ENCODE assay signal across 27 cellular contexts in the genomic region with DNA sequence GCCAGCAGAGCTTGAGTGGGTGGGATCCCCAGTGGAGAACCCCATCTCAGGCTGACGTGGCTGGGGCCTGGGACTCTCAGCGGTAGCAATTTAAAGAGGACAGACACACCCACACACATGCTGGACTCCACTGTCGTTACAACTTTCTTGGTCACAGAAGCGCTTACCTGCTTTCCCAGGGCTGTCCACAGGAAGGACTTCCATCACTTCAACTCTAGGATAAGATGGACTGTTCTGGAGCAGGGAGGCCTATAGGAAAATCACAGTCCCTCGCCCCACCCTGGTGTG. TPM values are rescaled to one million over a fixed set of nuclear protein-coding genes. Genes with fewer than 3 reads are reported as not detected.
DNase-seq lines count a peak whose midpoint lies in the region; ATAC-seq and TF ChIP-seq lines count a peak whose summit lies in the region.
"Had no signal": no experiment of that assay in that cellular context is flagged by ENCODE, and none has a peak within 500 bp of the region (broad histone marks: within the 10 kb centered on the region; RNA-seq: fewer than 3 reads in every experiment).

No MANE protein-coding gene starts in this region.

- intact Hi-C loops in IMR-90 (cut with micrococcal nuclease), result loop anchor here (10.0 kb wide), 1 partner anchor 404 kb away; a partner anchor contains a TSS

- H2AFZ ChIP-seq in SK-N-SH (ENCODE audit: low read depth) (no peak overlapping the region), IMR-90 (replicated peaks; ENCODE audit: low read length, poor library complexity) (no peak overlapping the region), smooth muscle cell (ENCODE audit: low read depth) (no peak overlapping the region)

- CTCF ChIA-PET in SK-N-SH (lab: Yijun Ruan, JAX), result interaction anchor here (0.8 to 10.6 kb wide), 10 partner anchors 12 to 315 kb away, joined by 3 to 107 read pairs (median 12); no protein-coding TSS in a partner anchor
- CTCF ChIA-PET in IMR-90 (lab: Yijun Ruan, JAX), result no interaction called here

- no peak for TF ChIP-seq EP300 in SK-N-SH (IDR thresholded peaks at IDR 0.05; ENCODE audit: borderline replicate concordance in 1 of 2, low read depth in 1 of 2, low read length in 1 of 2)

- H4K20me1 ChIP-seq in SK-N-SH (ENCODE audit: insufficient read depth), result peaks cover 86% of the 10 kb centered on the region
- peaks cover 52% of the 10 kb centered on the region; the same call in 1 of the 2 replicates for H4K20me1 ChIP-seq in IMR-90 (ENCODE audit: insufficient read depth, low read length)
- H4K20me1 ChIP-seq in smooth muscle cell (ENCODE audit: low read depth), result peaks cover 100% of the 10 kb centered on the region

- H3K23ac ChIP-seq in IMR-90 (ENCODE audit: low read depth, low read length), result no peak overlapping the region

- H3K4me2 ChIP-seq in SK-N-SH (peak overlapping the region; percentile 96; the same call in 1 of the 2 replicates), IMR-90 (ENCODE audit: low read depth, low read length) (no peak overlapping the region), smooth muscle cell (peak overlapping the region; percentile 94)

- H2BK15ac ChIP-seq in IMR-90 (ENCODE audit: low read depth, low read length), result no peak overlapping the region

- WGBS in SK-N-SH (ENCODE audit: low lambda C conversion rate), result 100% methylated on average over 1 of the region's 5 CpGs
- no CpG with 5 or more reads among the region's 5 CpGs for WGBS in IMR-90 (ENCODE audit: extremely low coverage in 2 of 2, insufficient read length in 1 of 2), 2 experiments
- 42% methylated on average over 5 of the region's 5 CpGs for WGBS in smooth muscle cell (ENCODE audit: low lambda C conversion rate)

- peaks cover 17% of the 10 kb centered on the region; the same call in 1 of the 2 replicates for H3K9me1 ChIP-seq in IMR-90 (ENCODE audit: insufficient read depth, low read length)

- H3K4me3 ChIP-seq in SK-N-SH (ENCODE audit: low read depth in 2 of 2, low read length in 1 of 2) (no peak overlapping the region), IMR-90 (ENCODE audit: insufficient read depth, low read depth, low read length) (no peak overlapping the region), right atrium auricular region (no peak overlapping the region), smooth muscle cell (no peak overlapping the region)
- H3K4me3 ChIP-seq: lower lobe of right lung, right lobe of liver, vagina had no signal

- no peak overlapping the region for H2BK120ac ChIP-seq in IMR-90 (ENCODE audit: low read depth, low read length)

- ATAC-seq in SK-N-SH treated with all-trans-retinoic acid at 6 μM for 48 hours, result no peak
- no peak for ATAC-seq in IMR-90 (ENCODE audit: low read depth)
- ATAC-seq: activated naive CD8-positive, alpha-beta T cell treated with anti-CD3 and anti-CD28 coated beads, Interleukin-2, amount 50 U/mL, for 24 hours; right lobe of liver; stimulated activated effector memory CD8-positive, alpha-beta T cell treated with anti-CD3 and anti-CD28 coated beads, Interleukin-12 subunit alpha, Interleukin-12 subunit beta, amount 100 ng/mL, for 72 hours had no signal

- TF ChIP-seq POLR2A in IMR-90 (IDR thresholded peaks at IDR 0.05; ENCODE audit: low read depth, low read length), result no peak

- H3F3A ChIP-seq in SK-N-SH (replicated peaks; ENCODE audit: insufficient read depth) (peaks cover 10% of the 10 kb centered on the region), smooth muscle cell (ENCODE audit: low read depth) (peaks cover 50% of the 10 kb centered on the region)

- in situ Hi-C loops in IMR-90 (cut with MboI; ENCODE audit: low sequenced_read_pairs), result no loop called here

- POLR2A ChIA-PET in SK-N-SH (lab: Yijun Ruan, JAX), result interaction anchor here (0.8 to 3.7 kb wide), 3 partner anchors 16 to 316 kb away, joined by 3 to 15 read pairs (median 3); no protein-coding TSS in a partner anchor
- POLR2A ChIA-PET in IMR-90 (lab: Charles Lee; ENCODE audit: unreplicated experiment), result no interaction called here

- H3K36me3 ChIP-seq in SK-N-SH (replicated peaks in 1 of 2; ENCODE audit: control insufficient read depth in 1 of 2, insufficient read depth in 2 of 2, low read length in 1 of 2) (no peaks in the 10 kb centered on the region), IMR-90 (ENCODE audit: control insufficient read depth, insufficient read depth, low read length) (no peaks in the 10 kb centered on the region), right atrium auricular region (no peaks in the 10 kb centered on the region), smooth muscle cell (ENCODE audit: low read depth) (no peaks in the 10 kb centered on the region)
- H3K36me3 ChIP-seq: lower lobe of right lung, right lobe of liver, vagina had no signal

- H3K79me1 ChIP-seq in IMR-90 (ENCODE audit: low read depth in 1 of 2, low read length in 2 of 2), result peaks cover 24 to 58% of the 10 kb centered on the region in 2 experiments; a peak in 3 of 4 replicates

- H3K4ac ChIP-seq in IMR-90 (ENCODE audit: low read depth, low read length), result no peak overlapping the region

- no peak overlapping the region for H3K18ac ChIP-seq in IMR-90 (ENCODE audit: low read depth, low read length)

- H4K91ac ChIP-seq in IMR-90 (ENCODE audit: insufficient read depth, low read depth, low read length), result no peak overlapping the region

- BruUV-seq in IMR-90 (replicated peaks; lab: Mats Ljungman, UMichigan), result no TSS peak

- H3K4me1 ChIP-seq in SK-N-SH (ENCODE audit: control insufficient read depth in 1 of 2, insufficient read depth in 2 of 2, low read depth in 1 of 2, low read length in 1 of 2) (peaks cover 62 to 84% of the 10 kb centered on the region in 2 experiments), IMR-90 (ENCODE audit: control insufficient read depth, insufficient read depth, low read length) (peaks cover 24% of the 10 kb centered on the region), right atrium auricular region (peaks cover 0 to 82% of the 10 kb centered on the region in 2 donors), smooth muscle cell (ENCODE audit: low read depth) (peaks cover 59% of the 10 kb centered on the region)
- H3K4me1 ChIP-seq: right lobe of liver had no signal

- H2BK20ac ChIP-seq in IMR-90 (ENCODE audit: low read depth, low read length), result no peak overlapping the region

- H2AK9ac ChIP-seq in IMR-90 (replicated peaks; ENCODE audit: low read depth, low read length, poor library complexity), result peak overlapping the region; percentile 30

- no peak overlapping the region for H3K56ac ChIP-seq in IMR-90 (ENCODE audit: extremely low read depth, insufficient read depth, low read length)

- dilution Hi-C loops in IMR-90 (cut with HindIII; ENCODE audit: low sequenced_read_pairs, unreplicated experiment), result no loop called here

- H4K8ac ChIP-seq in IMR-90 (ENCODE audit: low read depth in 2 of 2, low read length in 2 of 2), result no peak overlapping the region

- H3K9me2 ChIP-seq in SK-N-SH, result no peaks in the 10 kb centered on the region

- no peak overlapping the region for H2BK5ac ChIP-seq in IMR-90 (ENCODE audit: low read depth, low read length, poor library complexity, severe bottlenecking)

- TF ChIP-seq CTCF in SK-N-SH (IDR thresholded peaks at IDR 0.05) (no peak), IMR-90 (conservative IDR thresholded peaks at IDR 0.05; ENCODE audit: low read depth, low read length) (no peak), right atrium auricular region (IDR thresholded peaks at IDR 0.05) (no peak), smooth muscle cell (IDR thresholded peaks at IDR 0.05; ENCODE audit: borderline replicate concordance, insufficient read depth, poor library complexity, severe bottlenecking) (no peak)

- H3K9me3 ChIP-seq in SK-N-SH (no peaks in the 10 kb centered on the region), IMR-90 (ENCODE audit: control insufficient read depth, insufficient read depth, low read length) (no peaks in the 10 kb centered on the region), right atrium auricular region (no peaks in the 10 kb centered on the region), smooth muscle cell (replicated peaks; ENCODE audit: low read depth) (no peaks in the 10 kb centered on the region)
- H3K9me3 ChIP-seq: lower lobe of right lung, right lobe of liver, vagina had no signal

- no peak overlapping the region for H3K14ac ChIP-seq in IMR-90 (replicated peaks; ENCODE audit: low read depth, low read length)

- H2AK5ac ChIP-seq in IMR-90 (ENCODE audit: low read depth, low read length), result no peak overlapping the region; the same call in 1 of the 2 replicates

- H3K27me3 ChIP-seq in SK-N-SH (ENCODE audit: insufficient read depth) (no peaks in the 10 kb centered on the region), IMR-90 (ENCODE audit: control insufficient read depth, insufficient read depth, low read length) (no peaks in the 10 kb centered on the region), right atrium auricular region (no peaks in the 10 kb centered on the region), smooth muscle cell (ENCODE audit: low read depth) (no peaks in the 10 kb centered on the region)
- H3K27me3 ChIP-seq: right lobe of liver, vagina had no signal

- H3K79me2 ChIP-seq in SK-N-SH (ENCODE audit: insufficient read depth) (peaks cover 100% of the 10 kb centered on the region), smooth muscle cell (ENCODE audit: low read depth) (peaks cover 99% of the 10 kb centered on the region)

- no peak for DNase-seq in SK-N-SH
- DNase-seq in IMR-90, result no peak
- DNase-seq in right atrium auricular region (ENCODE audit: low spot score), result no peak
- DNase-seq in smooth muscle cell (lab: John Stamatoyannopoulos, UW; ENCODE audit: unreplicated experiment), result no peak
- DNase-seq in D341Med (ENCODE audit: low spot score), result no peak
- DNase-seq in NCI-H187 (lab: John Stamatoyannopoulos, UW), result no peak
- no peak for DNase-seq in HCEC 1CT
- DNase-seq: activated CD8-positive, alpha-beta T cell treated with anti-CD3 and anti-CD28 coated beads for 36 hours; activated gamma-delta T cell; activated naive CD8-positive, alpha-beta T cell treated with anti-CD3 and anti-CD28 coated beads, Interleukin-2, amount 50 U/mL, for 24 hours; Calu3; cerebellar nuclear complex; DND-41; GOT3; kidney; lower lobe of right lung; NCI-H1105 treated with DMSO at 0.1 percent for 48 hours; NCI-H2081; NCI-H2227 treated with DMSO at 0.1 percent for 48 hours; stimulated activated CD4-positive, alpha-beta T cell treated with anti-CD3 and anti-CD28 coated beads, Interleukin-12 subunit alpha, Interleukin-12 subunit beta, amount 100 ng/mL, for 4 hours; stimulated activated CD4-positive, alpha-beta T cell treated with anti-CD3 and anti-CD28 coated beads, Interleukin-4, amount 100 ng/mL, for 24 hours; T-helper 2 cell had no signal

- H3K27ac ChIP-seq in SK-N-SH (ENCODE audit: low read depth in 2 of 2, low read length in 1 of 2), result peak overlapping the region; percentile 90 to 91; a peak in 2 of 4 replicates
- no peak overlapping the region for H3K27ac ChIP-seq in IMR-90 (ENCODE audit: insufficient read depth, low read length)
- H3K27ac ChIP-seq in right atrium auricular region, result peak overlapping the region; percentile 80 to 83
- peak overlapping the region; percentile 91 for H3K27ac ChIP-seq in smooth muscle cell (ENCODE audit: low read depth)
- H3K27ac ChIP-seq: 22Rv1, lower lobe of right lung, right lobe of liver, vagina had no signal

- H3K9ac ChIP-seq in SK-N-SH, result no peak overlapping the region; the same call in 1 of the 2 replicates
- H3K9ac ChIP-seq in IMR-90 (ENCODE audit: low read depth, low read length), result no peak overlapping the region
- no peak overlapping the region for H3K9ac ChIP-seq in smooth muscle cell (ENCODE audit: low read depth)

- H4K5ac ChIP-seq in IMR-90 (ENCODE audit: low read depth, low read length), result no peak overlapping the region

- TF ChIP-seq RAD21 in SK-N-SH (IDR thresholded peaks at IDR 0.05; ENCODE audit: low read length) (no peak), IMR-90 (IDR thresholded peaks at IDR 0.05; ENCODE audit: low read length) (no peak)

RNA-seq across cellular contexts. Expression of a gene that starts 6.4 kb away (rescaled TPM):
- polyA plus RNA-seq in SK-N-SH (2012; rRNA removed) (12.2 and 13.8 TPM in 2 replicates), IMR-90 (2012; rRNA removed) (4.2 and 4.4 TPM in 2 replicates), smooth muscle cell (115 and 142 TPM in 2 replicates)
- polyA plus RNA-seq in SK-N-SH (2012; cell fraction: cytosol; rRNA removed), result 7.9 and 13.9 TPM in 2 replicates
- 19.4 and 24.8 TPM in 2 replicates for polyA plus RNA-seq in SK-N-SH (2012; cell fraction: nucleus; rRNA removed)
- total RNA-seq in IMR-90 (2012; rRNA removed) (1.4 and 1.6 TPM in 2 replicates), right atrium auricular region (10 to 100 TPM; 10.9 to 29.2 TPM), smooth muscle cell (89.6 and 92.7 TPM in 2 replicates)
- 3.2 and 6.3 TPM in 2 replicates for polyA plus RNA-seq in IMR-90 (2012; cell fraction: cytosol; rRNA removed)
- 6.9 and 11.9 TPM in 2 replicates for polyA plus RNA-seq in IMR-90 (2012; cell fraction: nucleus; rRNA removed; ENCODE audit: low replicate concordance)
